10 cellular contexts compared by ENCODE assay signal in genomic region chr1:219304227-219305226, GRCh38.
DNase-seq lines count a peak whose midpoint lies in the region; ATAC-seq and TF ChIP-seq lines count a peak whose summit lies in the region.
"Had no signal": no experiment of that assay in that cellular context is flagged by ENCODE, and none has a peak within 500 bp of the region (broad histone marks: within the 10 kb centered on the region; RNA-seq: fewer than 3 reads in every experiment).

No MANE protein-coding gene starts in this region.

- in situ Hi-C loops in brain microvascular endothelial cell (cut with HindIII; ENCODE audit: low pct_ligation_motif_present, low sequenced_read_pairs), result no loop called here

- H3K27me3 ChIP-seq in brain microvascular endothelial cell (replicated peaks), result no peaks in the 10 kb centered on the region
- no peaks in the 10 kb centered on the region for H3K27me3 ChIP-seq in tibial nerve

- DNase-seq in AG10803 (ENCODE audit: low read depth) (peak; percentile 42), brain microvascular endothelial cell (peak; percentile 70), kidney tubule cell (ENCODE audit: low spot score) (peak; percentile 86), NCI-H2196 (lab: John Stamatoyannopoulos, UW; ENCODE audit: unreplicated experiment) (no peak), tibial nerve (ENCODE audit: low spot score in 2 of 2) (no peak), COLO829 (ENCODE audit: low spot score) (no peak)
- DNase-seq: activated CD4-positive, alpha-beta T cell treated with anti-CD3 and anti-CD28 coated beads for 4 hours had no signal

- peak; percentile 25; the same call in 1 of the 2 replicates for TF ChIP-seq RAD21 in Ishikawa (IDR thresholded peaks at IDR 0.05; ENCODE audit: low read depth)

- TF ChIP-seq EP300 in Ishikawa (IDR thresholded peaks at IDR 0.05; ENCODE audit: borderline replicate concordance) (no peak), tibial nerve (IDR thresholded peaks at IDR 0.05) (no peak)

- peaks cover 0 to 2% (median 0%) of the 10 kb centered on the region in 4 donors for H3K9me3 ChIP-seq in tibial nerve
- H3K9me3 ChIP-seq: prostate gland had no signal

- no peaks in the 10 kb centered on the region for H3K4me1 ChIP-seq in tibial nerve
- H3K4me1 ChIP-seq: prostate gland had no signal

- no peak for ATAC-seq in GM19395 (IDR thresholded peaks at IDR 0.05; ENCODE audit: unreplicated experiment)

- peak overlapping the region; percentile 56 for H3K27ac ChIP-seq in brain microvascular endothelial cell
- no peak overlapping the region for H3K27ac ChIP-seq in tibial nerve
- H3K27ac ChIP-seq: prostate gland had no signal

- WGBS in tibial nerve, 2 donors, result 58 to 62% methylated on average over 9 of the region's 9 CpGs

- TF ChIP-seq CTCF in AG10803 (conservative IDR thresholded peaks at IDR 0.05; ENCODE audit: low read length) (no peak), brain microvascular endothelial cell (IDR thresholded peaks at IDR 0.05; ENCODE audit: low read depth, low read length, missing control alignments) (peak; percentile 36), tibial nerve (IDR thresholded peaks at IDR 0.05) (no peak)

- H3K36me3 ChIP-seq in brain microvascular endothelial cell (replicated peaks), result no peaks in the 10 kb centered on the region
- peaks cover 0 to 10% (median 0%) of the 10 kb centered on the region in 3 donors for H3K36me3 ChIP-seq in tibial nerve
- H3K36me3 ChIP-seq: prostate gland had no signal

- no peak for TF ChIP-seq POLR2A in tibial nerve (IDR thresholded peaks at IDR 0.05)

- no peak overlapping the region for H3K4me3 ChIP-seq in AG10803 (ENCODE audit: low read length)
- no peak overlapping the region for H3K4me3 ChIP-seq in brain microvascular endothelial cell (ENCODE audit: low read depth, low read length)
- no peak overlapping the region for H3K4me3 ChIP-seq in tibial nerve
- H3K4me3 ChIP-seq: prostate gland had no signal

TF ChIP-seq in Ishikawa, 13 proteins besides CTCF, POLR2A, EP300 and RAD21:
- TF ChIP-seq YY1 (IDR thresholded peaks at IDR 0.05; ENCODE audit: low read depth), result no peak
- no peak for TF ChIP-seq FOXM1 (IDR thresholded peaks at IDR 0.05; ENCODE audit: borderline replicate concordance, low read depth)
- TF ChIP-seq EGR1 (IDR thresholded peaks at IDR 0.05), result no peak
- no peak for TF ChIP-seq ZBTB7A (IDR thresholded peaks at IDR 0.05; ENCODE audit: low read depth)
- TF ChIP-seq, protein P1, sequence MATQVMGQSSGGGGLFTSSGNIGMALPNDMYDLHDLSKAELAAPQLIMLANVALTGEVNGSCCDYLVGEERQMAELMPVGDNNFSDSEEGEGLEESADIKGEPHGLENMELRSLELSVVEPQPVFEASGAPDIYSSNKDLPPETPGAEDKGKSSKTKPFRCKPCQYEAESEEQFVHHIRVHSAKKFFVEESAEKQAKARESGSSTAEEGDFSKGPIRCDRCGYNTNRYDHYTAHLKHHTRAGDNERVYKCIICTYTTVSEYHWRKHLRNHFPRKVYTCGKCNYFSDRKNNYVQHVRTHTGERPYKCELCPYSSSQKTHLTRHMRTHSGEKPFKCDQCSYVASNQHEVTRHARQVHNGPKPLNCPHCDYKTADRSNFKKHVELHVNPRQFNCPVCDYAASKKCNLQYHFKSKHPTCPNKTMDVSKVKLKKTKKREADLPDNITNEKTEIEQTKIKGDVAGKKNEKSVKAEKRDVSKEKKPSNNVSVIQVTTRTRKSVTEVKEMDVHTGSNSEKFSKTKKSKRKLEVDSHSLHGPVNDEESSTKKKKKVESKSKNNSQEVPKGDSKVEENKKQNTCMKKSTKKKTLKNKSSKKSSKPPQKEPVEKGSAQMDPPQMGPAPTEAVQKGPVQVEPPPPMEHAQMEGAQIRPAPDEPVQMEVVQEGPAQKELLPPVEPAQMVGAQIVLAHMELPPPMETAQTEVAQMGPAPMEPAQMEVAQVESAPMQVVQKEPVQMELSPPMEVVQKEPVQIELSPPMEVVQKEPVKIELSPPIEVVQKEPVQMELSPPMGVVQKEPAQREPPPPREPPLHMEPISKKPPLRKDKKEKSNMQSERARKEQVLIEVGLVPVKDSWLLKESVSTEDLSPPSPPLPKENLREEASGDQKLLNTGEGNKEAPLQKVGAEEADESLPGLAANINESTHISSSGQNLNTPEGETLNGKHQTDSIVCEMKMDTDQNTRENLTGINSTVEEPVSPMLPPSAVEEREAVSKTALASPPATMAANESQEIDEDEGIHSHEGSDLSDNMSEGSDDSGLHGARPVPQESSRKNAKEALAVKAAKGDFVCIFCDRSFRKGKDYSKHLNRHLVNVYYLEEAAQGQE (IDR thresholded peaks at IDR 0.05; ENCODE audit: low read depth), result no peak
- TF ChIP-seq TCF12 (IDR thresholded peaks at IDR 0.05; ENCODE audit: low read depth), result no peak
- no peak for TF ChIP-seq TAF1 (IDR thresholded peaks at IDR 0.05; ENCODE audit: low read depth)
- no peak for TF ChIP-seq USF1 (IDR thresholded peaks at IDR 0.05)
- TF ChIP-seq CREB1 (IDR thresholded peaks at IDR 0.05; ENCODE audit: low read depth), result no peak
- no peak for TF ChIP-seq CEBPB (IDR thresholded peaks at IDR 0.05)
- TF ChIP-seq MAX (IDR thresholded peaks at IDR 0.05), result no peak
- TF ChIP-seq TEAD4 (IDR thresholded peaks at IDR 0.05), result no peak
- no peak for TF ChIP-seq NFIC (IDR thresholded peaks at IDR 0.05)

Comparison
In these comparisons a context has a peak if more than half of its experiments do, and no peak if none do; other contexts are left out.
1. DNase-seq: peak in AG10803 (single experiment), brain microvascular endothelial cell (single experiment) and kidney tubule cell (single experiment); none in NCI-H2196 (single experiment), tibial nerve (0 of 2) and COLO829 (single experiment).